10 cellular contexts compared by ENCODE assay signal in genomic region chr4:85607624-85608023, GRCh38.
A peak's percentile ranks its signal among the peaks of the same experiment; 100 is the strongest.
DNase-seq lines count a peak whose midpoint lies in the region; ATAC-seq, FAIRE-seq and TF ChIP-seq lines count a peak whose summit lies in the region.
"Had no signal": no experiment of that assay in that cellular context is flagged by ENCODE, and none has a peak within 500 bp of the region (broad histone marks: within the 10 kb centered on the region; RNA-seq: fewer than 3 reads in every experiment).

No MANE protein-coding gene starts in this region.

- no peak overlapping the region for H3K9ac ChIP-seq in H9 (ENCODE audit: extremely low read depth, insufficient read length, low read length)

- FAIRE-seq in urothelium cell line (lab: Jason Lieb, UNC): no peak

- H3K4me1 Mint-ChIP-seq in H9: no peaks in the 10 kb centered on the region; a peak in 1 of 4 replicates

- H3K9me3 Mint-ChIP-seq in H9: no peaks in the 10 kb centered on the region

- no peak for TF ChIP-seq CTCF in H9 (conservative IDR thresholded peaks at IDR 0.05)

- H4K91ac ChIP-seq in H9 (ENCODE audit: insufficient read length, low read depth, low read length): no peak overlapping the region

- H3K23me2 ChIP-seq in H9 (ENCODE audit: insufficient read length, low read depth, low read length, poor library complexity, severe bottlenecking): no peaks in the 10 kb centered on the region

- H3K4me2 ChIP-seq in H9 (ENCODE audit: insufficient read depth, insufficient read length, low read length): no peak overlapping the region

- ATAC-seq in GM18861 (IDR thresholded peaks at IDR 0.05; ENCODE audit: unreplicated experiment): peak; percentile 44
- peak; percentile 55 for ATAC-seq in HG02571 (IDR thresholded peaks at IDR 0.05; ENCODE audit: unreplicated experiment)
- peak; percentile 37 for ATAC-seq in HG03565 (IDR thresholded peaks at IDR 0.05; ENCODE audit: unreplicated experiment)
- ATAC-seq: sciatic nerve had no signal

- H2AFZ ChIP-seq in H9 (ENCODE audit: low read length): no peak overlapping the region

- H2BK20ac ChIP-seq in H9 (ENCODE audit: low read depth, low read length, poor library complexity, severe bottlenecking): no peak overlapping the region

- no peak overlapping the region for H2BK12ac ChIP-seq in H9 (ENCODE audit: insufficient read length, low read depth, low read length)

- no peaks in the 10 kb centered on the region for H3K79me2 ChIP-seq in H9 (ENCODE audit: insufficient read depth, low read length)

- no peaks in the 10 kb centered on the region for H3K4me1 ChIP-seq in H9 (ENCODE audit: insufficient read depth, low read length)

- no peak overlapping the region for H2AK5ac ChIP-seq in H9 (ENCODE audit: insufficient read length, low read length)

- H3K27me3 ChIP-seq in H9 (ENCODE audit: insufficient read depth, low read length): no peaks in the 10 kb centered on the region

- WGBS in H9 (ENCODE audit: extremely low coverage, insufficient read length, low lambda C conversion rate): no CpG with 5 or more reads among the region's 5 CpGs

- H3K56ac ChIP-seq in H9 (ENCODE audit: insufficient read length, low read depth, low read length): no peak overlapping the region

- DNase-seq in germinal center (ENCODE audit: low spot score): peak; percentile 78
- DNase-seq in H9: no peak
- no peak for DNase-seq in urothelium cell line (ENCODE audit: low spot score)
- no peak for DNase-seq in activated effector memory CD4-positive, alpha-beta T cell treated with Interleukin-2 at 50 U/mL for 16 hours
- no peak for DNase-seq in SIG-M5 treated with dmso at 0.1 percent for 504 hours (lab: John Stamatoyannopoulos, UW; ENCODE audit: unreplicated experiment)
- DNase-seq: activated T-cell treated with anti-CD3 and anti-CD28 coated beads for 4 hours had no signal

- H3K23ac ChIP-seq in H9 (ENCODE audit: insufficient read length, low read depth, low read length): no peak overlapping the region

- H3K4me3 Mint-ChIP-seq in H9: no peak overlapping the region

- H4K5ac ChIP-seq in H9 (ENCODE audit: insufficient read length, low read depth, low read length): no peak overlapping the region

- no peak overlapping the region for H3K27ac Mint-ChIP-seq in H9

- no peaks in the 10 kb centered on the region for H3K79me1 ChIP-seq in H9 (ENCODE audit: insufficient read depth, low read depth, low read length, poor library complexity, severe bottlenecking)

- no peak overlapping the region for H3K14ac ChIP-seq in H9 (ENCODE audit: insufficient read depth, low read length)

- no peaks in the 10 kb centered on the region for H3K36me3 Mint-ChIP-seq in H9 (ENCODE audit: insufficient read depth in 1 of 3, low read depth in 3 of 3)

- no peak overlapping the region for H2BK5ac ChIP-seq in H9 (ENCODE audit: insufficient read length, low read length)

- no peak overlapping the region for H3K18ac ChIP-seq in H9 (ENCODE audit: insufficient read length, low read depth, low read length)

- H4K8ac ChIP-seq in H9 (replicated peaks; ENCODE audit: insufficient read length, low read depth, low read length): no peak overlapping the region

- H3K9me3 ChIP-seq in H9 (ENCODE audit: control insufficient read depth, low read depth, low read length): no peaks in the 10 kb centered on the region

- no peaks in the 10 kb centered on the region for H3K27me3 Mint-ChIP-seq in H9 (ENCODE audit: low read depth)

- no peak overlapping the region for H3K27ac ChIP-seq in H9 (ENCODE audit: insufficient read length, low read depth, low read length)

- no peak overlapping the region for H3T11ph ChIP-seq in H9 (ENCODE audit: low read length)

- H3K4ac ChIP-seq in H9 (ENCODE audit: low read depth, low read length): no peak overlapping the region

- H4K20me1 ChIP-seq in H9 (ENCODE audit: control insufficient read depth, insufficient read depth, insufficient read length): no peaks in the 10 kb centered on the region

- no peak overlapping the region for H2BK15ac ChIP-seq in H9 (ENCODE audit: low read depth, low read length)

- H2BK120ac ChIP-seq in H9 (ENCODE audit: low read depth, low read length, poor library complexity, severe bottlenecking): no peak overlapping the region
